ENCODE assay signal across 32 cellular contexts in the genomic region with DNA sequence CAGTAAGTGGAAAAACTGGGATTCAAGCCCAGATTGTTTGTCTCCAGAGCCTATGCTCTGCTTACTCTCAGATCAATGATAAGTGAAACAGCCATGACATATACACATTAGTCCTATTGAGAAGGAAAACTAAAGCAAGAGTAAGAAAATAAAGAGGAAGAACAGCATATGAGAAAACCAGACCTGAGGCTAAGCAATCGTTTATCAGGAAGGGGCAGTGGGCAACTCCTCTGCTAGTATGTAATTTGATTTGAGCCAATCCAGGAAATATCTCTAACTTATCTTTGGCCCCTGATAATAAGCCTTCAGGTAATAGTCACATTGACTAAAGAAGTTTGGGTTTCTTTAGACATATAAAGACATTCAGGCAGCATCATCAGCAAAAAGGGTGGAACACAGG.
"Had no signal": no experiment of that assay in that cellular context is flagged by ENCODE, and none has a peak within 500 bp of the region (broad histone marks: within the 10 kb centered on the region; RNA-seq: fewer than 3 reads in every experiment).

No MANE protein-coding gene starts in this region.

- H3K27ac ChIP-seq: body of pancreas, esophagus muscularis mucosa, foreskin keratinocyte, gastrocnemius medialis, heart left ventricle, WERI-Rb-1 had no signal

- H3K4me3 Mint-ChIP-seq: activated B cell treated with CpG ODN at 0.5 μM for 24 hours; activated CD8-positive, alpha-beta T cell treated with anti-CD3 and anti-CD28 coated beads for 36 hours; activated naive CD8-positive, alpha-beta T cell; activated T-cell treated with anti-CD3 and anti-CD28 coated beads, Interleukin-2, amount 50 U/mL, for 4 hours; activated T-helper 17 cell treated with anti-CD3 and anti-CD28 coated beads, Interleukin-2, amount 50 U/mL, for 72 hours; effector memory CD8-positive, alpha-beta T cell; T-helper 17 cell; T-helper 2 cell treated with Interferon-gamma antibody and Interleukin-4, amounts not matched to agents 5 μg/mL and 100 μg/mL, for 36 hours had no signal

- H3K36me3 Mint-ChIP-seq: activated naive CD8-positive, alpha-beta T cell had no signal

- H3K4me1 Mint-ChIP-seq: activated B cell treated with CpG ODN at 0.5 μM for 24 hours; activated T-helper 17 cell treated with anti-CD3 and anti-CD28 coated beads, Interleukin-2, amount 50 U/mL, for 72 hours; T-helper 17 cell had no signal

- H3K4me1 ChIP-seq: body of pancreas, esophagus muscularis mucosa, foreskin keratinocyte, gastrocnemius medialis, heart left ventricle had no signal

- H3K4me3 ChIP-seq: body of pancreas, esophagus muscularis mucosa, gastrocnemius medialis, heart left ventricle had no signal

- H3K27me3 ChIP-seq: body of pancreas, esophagus muscularis mucosa, foreskin keratinocyte, gastrocnemius medialis, heart left ventricle had no signal

- H3K27ac Mint-ChIP-seq: activated B cell treated with CpG ODN at 0.5 μM for 24 hours; activated CD8-positive, alpha-beta T cell treated with anti-CD3 and anti-CD28 coated beads for 36 hours; activated naive CD8-positive, alpha-beta T cell; activated T-helper 17 cell treated with anti-CD3 and anti-CD28 coated beads, Interleukin-2, amount 50 U/mL, for 72 hours; effector memory CD8-positive, alpha-beta T cell; T-helper 17 cell; T-helper 2 cell treated with Interferon-gamma antibody and Interleukin-4, amounts not matched to agents 5 μg/mL and 100 μg/mL, for 36 hours had no signal

- H3K27me3 Mint-ChIP-seq: activated B cell treated with CpG ODN at 0.5 μM for 24 hours; activated CD8-positive, alpha-beta T cell treated with anti-CD3 and anti-CD28 coated beads for 36 hours; activated naive CD8-positive, alpha-beta T cell; activated T-helper 17 cell treated with anti-CD3 and anti-CD28 coated beads, Interleukin-2, amount 50 U/mL, for 72 hours; effector memory CD8-positive, alpha-beta T cell; T-helper 17 cell had no signal

- H3K9me3 ChIP-seq: body of pancreas, esophagus muscularis mucosa, gastrocnemius medialis, heart left ventricle had no signal

- ATAC-seq: activated CD4-positive, CD25-positive, alpha-beta regulatory T cell treated with anti-CD3 and anti-CD28 coated beads, Interleukin-2, amount 50 U/mL, for 24 hours; activated CD8-positive, alpha-beta T cell treated with anti-CD3 and anti-CD28 coated beads for 36 hours; activated T-cell treated with anti-CD3 and anti-CD28 coated beads, Interleukin-2, amount 50 U/mL, for 4 hours; activated T-helper 17 cell treated with anti-CD3 and anti-CD28 coated beads, Interleukin-2, amount 50 U/mL, for 72 hours; body of pancreas; effector memory CD8-positive, alpha-beta T cell; foreskin keratinocyte; gastrocnemius medialis; heart left ventricle; T-helper 17 cell had no signal

- H3K9me3 Mint-ChIP-seq: activated B cell treated with CpG ODN at 0.5 μM for 24 hours; activated CD8-positive, alpha-beta T cell treated with anti-CD3 and anti-CD28 coated beads for 36 hours; activated T-cell treated with anti-CD3 and anti-CD28 coated beads, Interleukin-2, amount 50 U/mL, for 4 hours; T-helper 2 cell treated with Interferon-gamma antibody and Interleukin-4, amounts not matched to agents 5 μg/mL and 100 μg/mL, for 36 hours had no signal

- H3K36me3 ChIP-seq: esophagus muscularis mucosa, gastrocnemius medialis, heart left ventricle, WERI-Rb-1 had no signal

- DNase-seq: activated B cell treated with CpG ODN at 0.5 μM for 24 hours; activated CD4-positive, alpha-beta T cell treated with anti-CD3 and anti-CD28 coated beads for 48 hours; activated CD4-positive, alpha-beta T cell treated with anti-CD3 and anti-CD28 coated beads, Interleukin-2, amount 50 U/mL, for 1 hour; activated CD4-positive, alpha-beta T cell treated with anti-CD3 and anti-CD28 coated beads, Interleukin-2, amount 50 U/mL, for 48 hours; activated CD8-positive, alpha-beta memory T cell treated with anti-CD3 and anti-CD28 coated beads for 24 hours; activated CD8-positive, alpha-beta T cell treated with anti-CD3 and anti-CD28 coated beads for 36 hours; activated effector memory CD4-positive, alpha-beta T cell treated with Interleukin-2 at 50 U/mL for 16 hours; activated gamma-delta T cell treated with Interleukin-2 at 50 U/mL for 16 hours; activated naive CD4-positive, alpha-beta T cell treated with anti-CD3 and anti-CD28 coated beads, Interleukin-2, amount 50 U/mL, for 16 hours; activated naive CD4-positive, alpha-beta T cell treated with Interleukin-2 at 50 U/mL for 16 hours; activated T-cell treated with anti-CD3 and anti-CD28 coated beads, Interleukin-2, amount 50 U/mL, for 4 hours; amniotic stem cell; aorta; body of pancreas; caudate nucleus; cortex of kidney; dermis blood vessel endothelial cell; effector CD4-positive, alpha-beta T cell; effector memory CD8-positive, alpha-beta T cell; erythroblast; foreskin keratinocyte; gastrocnemius medialis; glutamatergic neuron; heart left ventricle; T-helper 17 cell; T1000; WERI-Rb-1 had no signal
